ENCODE assay signal across 18 cellular contexts in genomic region chr14:79451601-79452000, GRCh38.
DNase-seq lines count a peak whose midpoint lies in the region; FAIRE-seq and TF ChIP-seq lines count a peak whose summit lies in the region.
"Had no signal": no experiment of that assay in that cellular context is flagged by ENCODE, and none has a peak within 500 bp of the region (broad histone marks: within the 10 kb centered on the region; RNA-seq: fewer than 3 reads in every experiment).

No MANE protein-coding gene starts in this region.

- H4K5ac ChIP-seq in H1 (ENCODE audit: insufficient read length, low read depth, low read length): no peak overlapping the region

- TF ChIP-seq CTCF in H1 (IDR thresholded peaks at IDR 0.05; ENCODE audit: control extremely low read depth in 1 of 3, insufficient read depth in 1 of 3, low read depth in 1 of 3, low read length in 3 of 3) (no peak), lower leg skin (IDR thresholded peaks at IDR 0.05) (no peak)

- no peaks in the 10 kb centered on the region for H4K20me1 ChIP-seq in H1 (replicated peaks in 1 of 2; ENCODE audit: control insufficient read depth in 1 of 2, insufficient read depth in 2 of 2, low read length in 2 of 2)

- H2BK20ac ChIP-seq in H1 (ENCODE audit: low read length): no peak overlapping the region

- no peak overlapping the region for H3K27ac ChIP-seq in H1 (ENCODE audit: low read depth, low read length)
- no peak overlapping the region for H3K27ac ChIP-seq in neuronal stem cell (replicated peaks; ENCODE audit: low read length)

- H3K79me2 ChIP-seq in H1 (ENCODE audit: control insufficient read depth in 1 of 2, insufficient read depth in 2 of 2, low read length in 2 of 2): no peaks in the 10 kb centered on the region

- H3K18ac ChIP-seq in H1 (ENCODE audit: extremely low read depth, low read length) (0 out of 2 replicates have a peak overlapping the region, but pooled peaks have one; percentile 20), neuronal stem cell (ENCODE audit: low read length) (no peak overlapping the region)

- no peak overlapping the region for H2AFZ ChIP-seq in H1 (ENCODE audit: low read length)
- H2AFZ ChIP-seq in neuronal stem cell (ENCODE audit: low read length): peak overlapping the region; percentile 32

- no peaks in the 10 kb centered on the region for H3K4me1 ChIP-seq in H1 (replicated peaks in 1 of 4; ENCODE audit: control insufficient read depth in 3 of 4, insufficient read depth in 4 of 4, low read length in 3 of 4)
- peaks cover 0 to 2% of the 10 kb centered on the region in 2 donors for H3K4me1 ChIP-seq in neuronal stem cell (ENCODE audit: control insufficient read depth in 2 of 2, insufficient read depth in 1 of 2, low read depth in 1 of 2, low read length in 2 of 2)

- FAIRE-seq in H1 (lab: Jason Lieb, UNC): no peak
- FAIRE-seq: GM12891, GM18507 had no signal

- H3K56ac ChIP-seq in H1 (replicated peaks; ENCODE audit: insufficient read length, low read depth, low read length): no peak overlapping the region

- H3K4me3 ChIP-seq in H1 (ENCODE audit: extremely low read depth in 1 of 4, insufficient read depth in 2 of 4, low read depth in 3 of 4, low read length in 4 of 4): no peak overlapping the region
- no peak overlapping the region for H3K4me3 ChIP-seq in neuronal stem cell (ENCODE audit: low read length in 2 of 2)
- H3K4me3 ChIP-seq in lower leg skin (ENCODE audit: low read depth, poor library complexity, severe bottlenecking): no peak overlapping the region

- H3K4me2 ChIP-seq in H1 (ENCODE audit: insufficient read depth in 1 of 2, low read depth in 2 of 2, low read length in 2 of 2) (no peak overlapping the region), neuronal stem cell (ENCODE audit: insufficient read depth, low read length, poor library complexity, severe bottlenecking) (no peak overlapping the region)

- H2BK5ac ChIP-seq in H1 (ENCODE audit: low read depth, low read length): no peak overlapping the region
- no peak overlapping the region for H2BK5ac ChIP-seq in neuronal stem cell (ENCODE audit: low read length)

- DNase-seq in NCI-H82 (lab: John Stamatoyannopoulos, UW): peak; percentile 58
- DNase-seq in NCI-H82 treated with DMSO at 0.1 percent for 48 hours (lab: John Stamatoyannopoulos, UW; ENCODE audit: unreplicated experiment): no peak
- DNase-seq in H1 (ENCODE audit: low read depth in 1 of 2, low spot score in 2 of 2): no peak
- no peak for DNase-seq in neuronal stem cell (ENCODE audit: low spot score)
- no peak for DNase-seq in NCI-H2081 treated with DMSO at 0.1 percent for 48 hours (lab: John Stamatoyannopoulos, UW)
- DNase-seq in lower leg skin (ENCODE audit: low spot score in 2 of 2): no peak
- DNase-seq: C1 segment of cervical spinal cord; Calu3; CD4-positive, alpha-beta memory T cell; COR-L47; DMS53; DMS79 treated with DMSO at 0.1 percent for 48 hours; GF-D8; GOT3; H7; HCEC 1CT had no signal

- H3K27me3 ChIP-seq in H1 (replicated peaks in 1 of 4; ENCODE audit: control insufficient read depth in 3 of 4, extremely low read depth in 1 of 4, insufficient read depth in 3 of 4, low read length in 3 of 4) (no peaks in the 10 kb centered on the region), neuronal stem cell (ENCODE audit: control insufficient read depth in 3 of 3, insufficient read depth in 3 of 3, low read depth in 1 of 3, low read length in 3 of 3) (no peaks in the 10 kb centered on the region)

- intact Hi-C loops in lower leg skin (cut with DNase I; ENCODE audit: low total_unique reads): no loop called here

- no peak for TF ChIP-seq RAD21 in H1 (IDR thresholded peaks at IDR 0.05 in 1 of 2, conservative IDR thresholded peaks at IDR 0.05 in 1 of 2; ENCODE audit: low read depth in 2 of 2, low read length in 2 of 2)

- CTCF ChIA-PET in H1 (lab: Charles Lee; ENCODE audit: partially characterized antibody): no interaction called here

- H2AK5ac ChIP-seq in H1 (ENCODE audit: low read depth, low read length): no peak overlapping the region
- H2AK5ac ChIP-seq in neuronal stem cell (ENCODE audit: low read depth, low read length): no peak overlapping the region

- no peak overlapping the region for H2BK15ac ChIP-seq in H1 (ENCODE audit: low read length)
- H2BK15ac ChIP-seq in neuronal stem cell (ENCODE audit: low read length): no peak overlapping the region

- no peak overlapping the region for H3K23ac ChIP-seq in H1 (ENCODE audit: insufficient read length)
- H3K23ac ChIP-seq in neuronal stem cell (ENCODE audit: low read depth, low read length, poor library complexity): no peak overlapping the region

- H4K8ac ChIP-seq in H1 (ENCODE audit: extremely low read depth, insufficient read depth, low read length): no peak overlapping the region
- H4K8ac ChIP-seq in neuronal stem cell (ENCODE audit: low read depth, low read length): no peak overlapping the region

- no peak overlapping the region for H4K91ac ChIP-seq in H1 (replicated peaks; ENCODE audit: insufficient read length, low read length)
- no peak overlapping the region for H4K91ac ChIP-seq in neuronal stem cell (ENCODE audit: low read depth, low read length, poor library complexity)

- H3K36me3 ChIP-seq in H1 (ENCODE audit: control insufficient read depth in 2 of 4, insufficient read depth in 4 of 4, low read length in 3 of 4) (no peaks in the 10 kb centered on the region), neuronal stem cell (replicated peaks in 1 of 2; ENCODE audit: control insufficient read depth in 2 of 2, insufficient read depth in 2 of 2, low read length in 2 of 2) (no peaks in the 10 kb centered on the region)

- H3K79me1 ChIP-seq in H1 (ENCODE audit: low read depth, low read length) (no peaks in the 10 kb centered on the region; the same call in 1 of the 2 replicates), neuronal stem cell (ENCODE audit: low read depth, low read length) (no peaks in the 10 kb centered on the region)

- no peaks in the 10 kb centered on the region for H3K23me2 ChIP-seq in H1 (ENCODE audit: low read depth, low read length)

- WGBS in H1 (ENCODE audit: extremely low coverage in 1 of 2, insufficient coverage in 1 of 2, insufficient read length in 1 of 2, insufficient replicate concordance in 2 of 2, low coverage in 1 of 2, low lambda C conversion rate in 2 of 2, missing lambda C conversion rate in 1 of 2), 2 experiments: 88% methylated on average over 3 of the region's 3 CpGs; no CpG with 5 or more reads in 1 of the 2 experiments
- no CpG with 5 or more reads among the region's 3 CpGs for WGBS in neuronal stem cell (ENCODE audit: extremely low coverage in 2 of 2, insufficient read length in 2 of 2, insufficient replicate concordance in 1 of 2), 2 donors
- WGBS in lower leg skin, 2 donors: 69 to 75% methylated on average over 3 of the region's 3 CpGs

- POLR2A ChIA-PET in H1 (lab: Charles Lee; ENCODE audit: partially characterized antibody): no interaction called here

- H2BK12ac ChIP-seq in H1 (ENCODE audit: low read depth, low read length): no peak overlapping the region
- no peak overlapping the region for H2BK12ac ChIP-seq in neuronal stem cell (ENCODE audit: low read length)

- H3K14ac ChIP-seq in H1 (ENCODE audit: insufficient read length) (no peak overlapping the region), neuronal stem cell (ENCODE audit: low read length) (no peak overlapping the region)

- H3K9me3 ChIP-seq in H1 (ENCODE audit: insufficient read depth in 2 of 2, low read depth in 1 of 2, low read length in 1 of 2): no peaks in the 10 kb centered on the region
- no peaks in the 10 kb centered on the region for H3K9me3 ChIP-seq in neuronal stem cell (replicated peaks in 1 of 2; ENCODE audit: control insufficient read depth in 2 of 2, insufficient read depth in 1 of 2, low read depth in 1 of 2, low read length in 2 of 2)

- H3K9ac ChIP-seq in H1 (replicated peaks in 1 of 4; ENCODE audit: extremely low read depth in 1 of 4, low read depth in 3 of 4, low read length in 3 of 4): no peak overlapping the region
- H3K9ac ChIP-seq in neuronal stem cell (ENCODE audit: low read depth, low read length, poor library complexity): no peak overlapping the region

- H3K4ac ChIP-seq in H1 (replicated peaks; ENCODE audit: insufficient read length, low read depth, low read length) (no peak overlapping the region), neuronal stem cell (ENCODE audit: low read length) (no peak overlapping the region)

- TF ChIP-seq EP300 in H1 (IDR thresholded peaks at IDR 0.05; ENCODE audit: borderline replicate concordance in 1 of 2, low read depth in 2 of 2, low read length in 2 of 2): no peak

- no peak for TF ChIP-seq POLR2A in H1 (IDR thresholded peaks at IDR 0.05; ENCODE audit: control extremely low read depth in 1 of 2, low read depth in 2 of 2, low read length in 2 of 2)
- no peak for TF ChIP-seq POLR2A in lower leg skin (IDR thresholded peaks at IDR 0.05)

- no peak overlapping the region for H2BK120ac ChIP-seq in H1 (replicated peaks; ENCODE audit: low read depth, low read length)
- H2BK120ac ChIP-seq in neuronal stem cell (ENCODE audit: low read depth, low read length): no peak overlapping the region

TF ChIP-seq in H1, 55 proteins besides CTCF, POLR2A, EP300 and RAD21:
- no peak for TF ChIP-seq NANOG (IDR thresholded peaks at IDR 0.05; ENCODE audit: insufficient read depth, low read depth, low read length, poor library complexity, severe bottlenecking)
- no peak for TF ChIP-seq FOSL1 (IDR thresholded peaks at IDR 0.05; ENCODE audit: insufficient read depth, low read depth, low read length)
- no peak for TF ChIP-seq POU5F1 (IDR thresholded peaks at IDR 0.05; ENCODE audit: low read depth, low read length)
- no peak for TF ChIP-seq ASH2L (IDR thresholded peaks at IDR 0.05; ENCODE audit: low read length)
- no peak for TF ChIP-seq SP4 (IDR thresholded peaks at IDR 0.05; ENCODE audit: low read length)
